ENCODE assay signal across 1 cellular context in genomic region chr10:22230331-22230833, GRCh38.
TF ChIP-seq lines count a peak whose summit lies in the region.

No MANE protein-coding gene starts in this region.

TF ChIP-seq in K562, 482 proteins besides CTCF, POLR2A, EP300 and RAD21 (continued from another document and continues in another):
- TF ChIP-seq FOXM1 (IDR thresholded peaks at IDR 0.05; ENCODE audit: low read depth) (peak; percentile 99), FOXM1 (CRISPR knock-in tag; IDR thresholded peaks at IDR 0.05; ENCODE audit: low read depth) (no peak), SRSF3 (IDR thresholded peaks at IDR 0.05; ENCODE audit: insufficient read depth, low read length) (no peak), ZFPM2 (CRISPR knock-in tag; IDR thresholded peaks at IDR 0.05) (no peak), SPI1 (IDR thresholded peaks at IDR 0.05; ENCODE audit: borderline replicate concordance, low read depth, low read length) (0 out of 2 replicates have a peak, but pooled peaks have one; percentile 16), SOX6 (IDR thresholded peaks at IDR 0.05) (0 out of 2 replicates have a peak, but pooled peaks have one; percentile 30), POLR2B (IDR thresholded peaks at IDR 0.05; ENCODE audit: low read depth, partially characterized antibody) (peak; percentile 48), ZNF23 (CRISPR knock-in tag; IDR thresholded peaks at IDR 0.05) (no peak), ZNF57 (CRISPR knock-in tag; IDR thresholded peaks at IDR 0.05) (no peak), RBFOX2 (IDR thresholded peaks at IDR 0.05; ENCODE audit: low read depth, low read length) (peak; percentile 51), MYNN (IDR thresholded peaks at IDR 0.05) (no peak), MYNN (CRISPR knock-in tag; IDR thresholded peaks at IDR 0.05) (no peak), SP1 (CRISPR knock-in tag; IDR thresholded peaks at IDR 0.05) (no peak), DACH1 (IDR thresholded peaks at IDR 0.05; ENCODE audit: partially characterized antibody) (peak; percentile 92), ZNF224 (CRISPR knock-in tag; IDR thresholded peaks at IDR 0.05) (no peak), PHB (CRISPR knock-in tag; IDR thresholded peaks at IDR 0.05) (no peak), RHOXF2B (CRISPR knock-in tag; conservative IDR thresholded peaks at IDR 0.05) (no peak), MYC (IDR thresholded peaks at IDR 0.05; ENCODE audit: low read depth, low read length) (0 out of 2 replicates have a peak, but pooled peaks have one; percentile 53), MYC (CRISPR knock-in tag; IDR thresholded peaks at IDR 0.05; ENCODE audit: borderline replicate concordance, low read depth) (no peak), WHSC1 (IDR thresholded peaks at IDR 0.05; ENCODE audit: low read length) (no peak), ZNF507 (tag; conservative IDR thresholded peaks at IDR 0.05) (no peak), LCOR (CRISPR knock-in tag; IDR thresholded peaks at IDR 0.05) (peak; percentile 35; the same call in 1 of the 2 replicates), KLF13 (tag; IDR thresholded peaks at IDR 0.05; ENCODE audit: borderline replicate concordance, low read depth) (no peak), CBX8 (IDR thresholded peaks at IDR 0.05; ENCODE audit: borderline replicate concordance, extremely low read depth, low read depth, low read length, poor library complexity, severe bottlenecking) (no peak), MYBL2 (IDR thresholded peaks at IDR 0.05; ENCODE audit: low read depth) (peak; percentile 99), MYBL2 (CRISPR knock-in tag; IDR thresholded peaks at IDR 0.05; ENCODE audit: borderline replicate concordance) (no peak), HMG20B (CRISPR knock-in tag; IDR thresholded peaks at IDR 0.05) (no peak), RBBP5 (IDR thresholded peaks at IDR 0.05; ENCODE audit: borderline replicate concordance, insufficient read depth, low read length, poor library complexity, severe bottlenecking) (peak; percentile 25), BRD9 (IDR thresholded peaks at IDR 0.05; ENCODE audit: low read depth, partially characterized antibody) (no peak), FOXK2 (conservative IDR thresholded peaks at IDR 0.05 in 1 of 2, IDR thresholded peaks at IDR 0.05 in 1 of 2; ENCODE audit: low read depth in 2 of 2) (peak; percentile 48 to 56; a peak in 1 of 4 replicates), L3MBTL2 (IDR thresholded peaks at IDR 0.05) (peak; percentile 88), MEIS2 (IDR thresholded peaks at IDR 0.05; ENCODE audit: partially characterized antibody) (peak; percentile 97), EP400 (IDR thresholded peaks at IDR 0.05) (peak; percentile 84), ZNF384 (IDR thresholded peaks at IDR 0.05; ENCODE audit: low read depth, low read length) (no peak), C11orf30 (IDR thresholded peaks at IDR 0.05; ENCODE audit: low read depth) (peak; percentile 61), ZNF277 (CRISPR knock-in tag; IDR thresholded peaks at IDR 0.05; ENCODE audit: borderline replicate concordance) (no peak), YBX1 (IDR thresholded peaks at IDR 0.05) (no peak), BCOR (IDR thresholded peaks at IDR 0.05) (no peak), ZNF583 (CRISPR knock-in tag; IDR thresholded peaks at IDR 0.05) (no peak), CBX2 (IDR thresholded peaks at IDR 0.05; ENCODE audit: insufficient read depth, low read length, poor library complexity, severe bottlenecking) (no peak), SREBF2 (CRISPR knock-in tag; IDR thresholded peaks at IDR 0.05) (no peak), ZFP30 (CRISPR knock-in tag; IDR thresholded peaks at IDR 0.05; ENCODE audit: borderline replicate concordance) (no peak), ZNF766 (CRISPR knock-in tag; conservative IDR thresholded peaks at IDR 0.05) (0 out of 2 replicates have a peak, but pooled peaks have one; percentile 42), GATAD2B (IDR thresholded peaks at IDR 0.05; ENCODE audit: borderline replicate concordance) (0 out of 2 replicates have a peak, but pooled peaks have one; percentile 15), ZNF311 (CRISPR knock-in tag; IDR thresholded peaks at IDR 0.05) (no peak), GTF2F1 (IDR thresholded peaks at IDR 0.05; ENCODE audit: low read depth, low read length) (no peak), ZNF639 (CRISPR knock-in tag; conservative IDR thresholded peaks at IDR 0.05 in 1 of 2, IDR thresholded peaks at IDR 0.05 in 1 of 2) (0 out of 4 replicates have a peak, but pooled peaks of 1 of the 2 experiments have one; percentile 40), NFATC3 (IDR thresholded peaks at IDR 0.05) (no peak), ZNF146 (CRISPR knock-in tag; IDR thresholded peaks at IDR 0.05; ENCODE audit: unreplicated experiment) (no peak), ZKSCAN1 (IDR thresholded peaks at IDR 0.05; ENCODE audit: low read depth, low read length) (no peak), MAZ (CRISPR knock-in tag; conservative IDR thresholded peaks at IDR 0.05 in 1 of 2, IDR thresholded peaks at IDR 0.05 in 1 of 2) (peak in 1 of 2 experiments; percentile 41; a peak in 1 of 4 replicates)
- TF ChIP-seq, protein P1, sequence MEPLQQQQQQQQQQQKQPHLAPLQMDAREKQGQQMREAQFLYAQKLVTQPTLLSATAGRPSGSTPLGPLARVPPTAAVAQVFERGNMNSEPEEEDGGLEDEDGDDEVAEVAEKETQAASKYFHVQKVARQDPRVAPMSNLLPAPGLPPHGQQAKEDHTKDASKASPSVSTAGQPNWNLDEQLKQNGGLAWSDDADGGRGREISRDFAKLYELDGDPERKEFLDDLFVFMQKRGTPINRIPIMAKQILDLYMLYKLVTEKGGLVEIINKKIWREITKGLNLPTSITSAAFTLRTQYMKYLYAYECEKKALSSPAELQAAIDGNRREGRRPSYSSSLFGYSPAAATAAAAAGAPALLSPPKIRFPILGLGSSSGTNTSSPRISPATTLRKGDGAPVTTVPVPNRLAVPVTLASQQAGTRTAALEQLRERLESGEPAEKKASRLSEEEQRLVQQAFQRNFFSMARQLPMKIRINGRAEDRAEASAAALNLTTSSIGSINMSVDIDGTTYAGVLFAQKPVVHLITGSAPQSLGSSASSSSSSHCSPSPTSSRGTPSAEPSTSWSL (CRISPR knock-in tag; IDR thresholded peaks at IDR 0.05; ENCODE audit: borderline replicate concordance) = no peak
- TF ChIP-seq, protein P2, sequence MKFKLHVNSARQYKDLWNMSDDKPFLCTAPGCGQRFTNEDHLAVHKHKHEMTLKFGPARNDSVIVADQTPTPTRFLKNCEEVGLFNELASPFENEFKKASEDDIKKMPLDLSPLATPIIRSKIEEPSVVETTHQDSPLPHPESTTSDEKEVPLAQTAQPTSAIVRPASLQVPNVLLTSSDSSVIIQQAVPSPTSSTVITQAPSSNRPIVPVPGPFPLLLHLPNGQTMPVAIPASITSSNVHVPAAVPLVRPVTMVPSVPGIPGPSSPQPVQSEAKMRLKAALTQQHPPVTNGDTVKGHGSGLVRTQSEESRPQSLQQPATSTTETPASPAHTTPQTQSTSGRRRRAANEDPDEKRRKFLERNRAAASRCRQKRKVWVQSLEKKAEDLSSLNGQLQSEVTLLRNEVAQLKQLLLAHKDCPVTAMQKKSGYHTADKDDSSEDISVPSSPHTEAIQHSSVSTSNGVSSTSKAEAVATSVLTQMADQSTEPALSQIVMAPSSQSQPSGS (CRISPR knock-in tag; IDR thresholded peaks at IDR 0.05) = no peak
- TF ChIP-seq, protein P3, sequence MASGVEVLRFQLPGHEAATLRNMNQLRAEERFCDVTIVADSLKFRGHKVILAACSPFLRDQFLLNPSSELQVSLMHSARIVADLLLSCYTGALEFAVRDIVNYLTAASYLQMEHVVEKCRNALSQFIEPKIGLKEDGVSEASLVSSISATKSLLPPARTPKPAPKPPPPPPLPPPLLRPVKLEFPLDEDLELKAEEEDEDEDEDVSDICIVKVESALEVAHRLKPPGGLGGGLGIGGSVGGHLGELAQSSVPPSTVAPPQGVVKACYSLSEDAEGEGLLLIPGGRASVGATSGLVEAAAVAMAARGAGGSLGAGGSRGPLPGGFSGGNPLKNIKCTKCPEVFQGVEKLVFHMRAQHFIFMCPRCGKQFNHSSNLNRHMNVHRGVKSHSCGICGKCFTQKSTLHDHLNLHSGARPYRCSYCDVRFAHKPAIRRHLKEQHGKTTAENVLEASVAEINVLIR (CRISPR knock-in tag; IDR thresholded peaks at IDR 0.05) = 0 out of 2 replicates have a peak, but pooled peaks have one; percentile 22
- TF ChIP-seq, protein P4, sequence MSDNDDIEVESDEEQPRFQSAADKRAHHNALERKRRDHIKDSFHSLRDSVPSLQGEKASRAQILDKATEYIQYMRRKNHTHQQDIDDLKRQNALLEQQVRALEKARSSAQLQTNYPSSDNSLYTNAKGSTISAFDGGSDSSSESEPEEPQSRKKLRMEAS (CRISPR knock-in tag; IDR thresholded peaks at IDR 0.05) = no peak
- TF ChIP-seq, protein P5, sequence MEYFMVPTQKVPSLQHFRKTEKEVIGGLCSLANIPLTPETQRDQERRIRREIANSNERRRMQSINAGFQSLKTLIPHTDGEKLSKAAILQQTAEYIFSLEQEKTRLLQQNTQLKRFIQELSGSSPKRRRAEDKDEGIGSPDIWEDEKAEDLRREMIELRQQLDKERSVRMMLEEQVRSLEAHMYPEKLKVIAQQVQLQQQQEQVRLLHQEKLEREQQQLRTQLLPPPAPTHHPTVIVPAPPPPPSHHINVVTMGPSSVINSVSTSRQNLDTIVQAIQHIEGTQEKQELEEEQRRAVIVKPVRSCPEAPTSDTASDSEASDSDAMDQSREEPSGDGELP (CRISPR knock-in tag; IDR thresholded peaks at IDR 0.05; ENCODE audit: borderline replicate concordance) = peak; percentile 82; the same call in 1 of the 2 replicates
- TF ChIP-seq, protein P6, sequence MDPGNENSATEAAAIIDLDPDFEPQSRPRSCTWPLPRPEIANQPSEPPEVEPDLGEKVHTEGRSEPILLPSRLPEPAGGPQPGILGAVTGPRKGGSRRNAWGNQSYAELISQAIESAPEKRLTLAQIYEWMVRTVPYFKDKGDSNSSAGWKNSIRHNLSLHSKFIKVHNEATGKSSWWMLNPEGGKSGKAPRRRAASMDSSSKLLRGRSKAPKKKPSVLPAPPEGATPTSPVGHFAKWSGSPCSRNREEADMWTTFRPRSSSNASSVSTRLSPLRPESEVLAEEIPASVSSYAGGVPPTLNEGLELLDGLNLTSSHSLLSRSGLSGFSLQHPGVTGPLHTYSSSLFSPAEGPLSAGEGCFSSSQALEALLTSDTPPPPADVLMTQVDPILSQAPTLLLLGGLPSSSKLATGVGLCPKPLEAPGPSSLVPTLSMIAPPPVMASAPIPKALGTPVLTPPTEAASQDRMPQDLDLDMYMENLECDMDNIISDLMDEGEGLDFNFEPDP (CRISPR knock-in tag; IDR thresholded peaks at IDR 0.05) = no peak
- TF ChIP-seq, protein P7, sequence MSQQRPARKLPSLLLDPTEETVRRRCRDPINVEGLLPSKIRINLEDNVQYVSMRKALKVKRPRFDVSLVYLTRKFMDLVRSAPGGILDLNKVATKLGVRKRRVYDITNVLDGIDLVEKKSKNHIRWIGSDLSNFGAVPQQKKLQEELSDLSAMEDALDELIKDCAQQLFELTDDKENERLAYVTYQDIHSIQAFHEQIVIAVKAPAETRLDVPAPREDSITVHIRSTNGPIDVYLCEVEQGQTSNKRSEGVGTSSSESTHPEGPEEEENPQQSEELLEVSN (IDR thresholded peaks at IDR 0.05; ENCODE audit: borderline replicate concordance in 1 of 2, extremely low read depth in 1 of 2, insufficient read depth in 1 of 2, insufficient read length in 1 of 2, low read depth in 1 of 2, low read length in 1 of 2, poor library complexity in 1 of 2, severe bottlenecking in 1 of 2) = peak; percentile 49 to 66
- TF ChIP-seq, protein P8, sequence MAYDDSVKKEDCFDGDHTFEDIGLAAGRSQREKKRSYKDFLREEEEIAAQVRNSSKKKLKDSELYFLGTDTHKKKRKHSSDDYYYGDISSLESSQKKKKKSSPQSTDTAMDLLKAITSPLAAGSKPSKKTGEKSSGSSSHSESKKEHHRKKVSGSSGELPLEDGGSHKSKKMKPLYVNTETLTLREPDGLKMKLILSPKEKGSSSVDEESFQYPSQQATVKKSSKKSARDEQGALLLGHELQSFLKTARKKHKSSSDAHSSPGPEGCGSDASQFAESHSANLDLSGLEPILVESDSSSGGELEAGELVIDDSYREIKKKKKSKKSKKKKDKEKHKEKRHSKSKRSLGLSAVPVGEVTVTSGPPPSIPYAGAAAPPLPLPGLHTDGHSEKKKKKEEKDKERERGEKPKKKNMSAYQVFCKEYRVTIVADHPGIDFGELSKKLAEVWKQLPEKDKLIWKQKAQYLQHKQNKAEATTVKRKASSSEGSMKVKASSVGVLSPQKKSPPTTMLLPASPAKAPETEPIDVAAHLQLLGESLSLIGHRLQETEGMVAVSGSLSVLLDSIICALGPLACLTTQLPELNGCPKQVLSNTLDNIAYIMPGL (CRISPR knock-in tag; IDR thresholded peaks at IDR 0.05) = no peak
